In genomic region chr19:35346193-35347052, GRCh38 we compare ENCODE assay signal across 9 cellular contexts. TPM values are rescaled to one million over a fixed set of nuclear protein-coding genes. Genes with fewer than 3 reads are reported as not detected.
DNase-seq lines count a peak whose midpoint lies in the region; ATAC-seq and TF ChIP-seq lines count a peak whose summit lies in the region.
"Had no signal": no experiment of that assay in that cellular context is flagged by ENCODE, and none has a peak within 500 bp of the region (broad histone marks: within the 10 kb centered on the region; RNA-seq: fewer than 3 reads in every experiment).

No MANE protein-coding gene starts in this region.

- H3K4me1 ChIP-seq in BLaER1 (peaks cover 100% of the 10 kb centered on the region), neutrophil (ENCODE audit: control insufficient read depth in 1 of 2, insufficient read depth in 1 of 2, low read depth in 1 of 2, low read length in 1 of 2) (peaks cover 27 to 39% of the 10 kb centered on the region in 2 experiments)

- H3K36me3 ChIP-seq in BLaER1 (peaks cover 59% of the 10 kb centered on the region), neutrophil (no peaks in the 10 kb centered on the region)

- peaks cover 28% of the 10 kb centered on the region; the same call in 1 of the 2 replicates for H4K20me1 ChIP-seq in BLaER1

- peaks cover 8% of the 10 kb centered on the region for H3K27me3 Mint-ChIP-seq in activated T-cell treated with anti-CD3 and anti-CD28 coated beads, Interleukin-2, amount 50 U/mL, for 72 hours (ENCODE audit: low read depth)
- H3K27me3 Mint-ChIP-seq in nephron progenitor cell (ENCODE audit: low read depth, poor library complexity), result peaks cover 47% of the 10 kb centered on the region

- H3K9me3 ChIP-seq in BLaER1 (no peaks in the 10 kb centered on the region), neutrophil (no peaks in the 10 kb centered on the region)

- no peaks in the 10 kb centered on the region for H3K9me3 Mint-ChIP-seq in activated T-cell treated with anti-CD3 and anti-CD28 coated beads, Interleukin-2, amount 50 U/mL, for 72 hours
- H3K9me3 Mint-ChIP-seq in nephron progenitor cell, result no peaks in the 10 kb centered on the region

- peak overlapping the region; percentile 93 for H3K4me2 ChIP-seq in BLaER1

- H3K4me3 Mint-ChIP-seq in activated T-cell treated with anti-CD3 and anti-CD28 coated beads, Interleukin-2, amount 50 U/mL, for 72 hours, result peak overlapping the region; percentile 90 to 92
- H3K4me3 Mint-ChIP-seq in nephron progenitor cell, result no peak overlapping the region

- H3K4me3 ChIP-seq in BLaER1 (peak overlapping the region; percentile 20; the same call in 1 of the 2 replicates), neutrophil (ENCODE audit: low read depth in 1 of 2, low read length in 1 of 2) (peak overlapping the region; percentile 52 to 55)
- H3K4me3 ChIP-seq in Jurkat, Clone E6-1 (ENCODE audit: low read length), result no peak overlapping the region

- peak overlapping the region; percentile 64 for H3K9ac ChIP-seq in BLaER1

- peak; percentile 52 to 54 for ATAC-seq in activated T-cell treated with anti-CD3 and anti-CD28 coated beads, Interleukin-2, amount 50 U/mL, for 72 hours (replicated peaks in 1 of 2)
- no peak for ATAC-seq in SK-N-SH treated with all-trans-retinoic acid at 6 μM for 48 hours

- peaks cover 57% of the 10 kb centered on the region for H3K4me1 Mint-ChIP-seq in activated T-cell treated with anti-CD3 and anti-CD28 coated beads, Interleukin-2, amount 50 U/mL, for 72 hours (ENCODE audit: low read depth)
- peaks cover 67% of the 10 kb centered on the region for H3K4me1 Mint-ChIP-seq in nephron progenitor cell

- TF ChIP-seq CTCF in neutrophil (IDR thresholded peaks at IDR 0.05) (no peak), nephron progenitor cell (IDR thresholded peaks at IDR 0.05) (no peak)

- peak overlapping the region; percentile 98 for H3K27ac Mint-ChIP-seq in activated T-cell treated with anti-CD3 and anti-CD28 coated beads, Interleukin-2, amount 50 U/mL, for 72 hours
- no peak overlapping the region for H3K27ac Mint-ChIP-seq in nephron progenitor cell

- H3K27ac ChIP-seq in BLaER1, result peak overlapping the region; percentile 88
- peak overlapping the region; percentile 85 for H3K27ac ChIP-seq in neutrophil

- H3K36me3 Mint-ChIP-seq in activated T-cell treated with anti-CD3 and anti-CD28 coated beads, Interleukin-2, amount 50 U/mL, for 72 hours (ENCODE audit: insufficient read depth in 2 of 2), result no peaks in the 10 kb centered on the region
- no peaks in the 10 kb centered on the region for H3K36me3 Mint-ChIP-seq in nephron progenitor cell (ENCODE audit: low read depth)

- peak; percentile 35 for DNase-seq in Jurkat, Clone E6-1 (ENCODE audit: low read depth, low spot score)
- peak; percentile 83 to 87 for DNase-seq in activated T-cell treated with anti-CD3 and anti-CD28 coated beads, Interleukin-2, amount 50 U/mL, for 72 hours
- DNase-seq in NCI-H2171 (lab: John Stamatoyannopoulos, UW), result no peak
- DNase-seq in nephron progenitor cell, result no peak
- no peak for DNase-seq in OCI-M1 (lab: John Stamatoyannopoulos, UW)

- H3K27me3 ChIP-seq in BLaER1 (no peaks in the 10 kb centered on the region), neutrophil (peaks cover 24% of the 10 kb centered on the region)

TF ChIP-seq in SK-N-SH treated with all-trans-retinoic acid at 6 μM for 48 hours, 23 proteins besides CTCF, POLR2A, EP300 and RAD21:
- no peak for TF ChIP-seq ISL1 (CRISPR knock-in tag; IDR thresholded peaks at IDR 0.05)
- no peak for TF ChIP-seq CREB5 (CRISPR knock-in tag; IDR thresholded peaks at IDR 0.05; ENCODE audit: low read depth)
- TF ChIP-seq TSHZ2 (CRISPR knock-in tag; IDR thresholded peaks at IDR 0.05), result no peak
- TF ChIP-seq CSRNP3 (CRISPR knock-in tag; IDR thresholded peaks at IDR 0.05), result no peak
- no peak for TF ChIP-seq ESRRG (CRISPR knock-in tag; IDR thresholded peaks at IDR 0.05)
- TF ChIP-seq ZNF565 (CRISPR knock-in tag; conservative IDR thresholded peaks at IDR 0.05; ENCODE audit: low read depth), result no peak
- no peak for TF ChIP-seq ZNF8 (CRISPR knock-in tag; IDR thresholded peaks at IDR 0.05)
- TF ChIP-seq TCF4 (CRISPR knock-in tag; IDR thresholded peaks at IDR 0.05; ENCODE audit: borderline replicate concordance), result no peak
- no peak for TF ChIP-seq ZFP3 (CRISPR knock-in tag; IDR thresholded peaks at IDR 0.05)
- TF ChIP-seq ZNF70 (CRISPR knock-in tag; IDR thresholded peaks at IDR 0.05), result no peak
- TF ChIP-seq ARNTL (CRISPR knock-in tag; IDR thresholded peaks at IDR 0.05; ENCODE audit: borderline replicate concordance, low read depth), result no peak
- TF ChIP-seq OSR1 (CRISPR knock-in tag; IDR thresholded peaks at IDR 0.05), result no peak
- no peak for TF ChIP-seq PATZ1 (CRISPR knock-in tag; IDR thresholded peaks at IDR 0.05; ENCODE audit: borderline replicate concordance)
TF ChIP-seq in SK-N-SH treated with all-trans-retinoic acid at 6 μM for 48 hours: peak in this region for 0.

RNA-seq across cellular contexts. Expression of gene FFAR1, which starts 1.3 kb away (rescaled TPM):
- not detected for polyA plus RNA-seq in Jurkat, Clone E6-1 (2012; ENCODE audit: insufficient read depth, insufficient read length)
- total RNA-seq in activated T-cell treated with anti-CD3 and anti-CD28 coated beads, Interleukin-2, amount 50 U/mL, for 72 hours, result 1 to 10 TPM in 1 of 2 donors, under 1 TPM in 1; 0.67 to 1.4 TPM
- total RNA-seq: dermis microvascular lymphatic vessel endothelial cell had no signal

RNA-seq across cellular contexts. Expression of gene FFAR3, which starts 11.8 kb away (rescaled TPM):
- not detected for polyA plus RNA-seq in Jurkat, Clone E6-1 (2012; ENCODE audit: insufficient read depth, insufficient read length)
- 1 to 10 TPM; 6.6 to 8.8 TPM for total RNA-seq in activated T-cell treated with anti-CD3 and anti-CD28 coated beads, Interleukin-2, amount 50 U/mL, for 72 hours
- total RNA-seq: dermis microvascular lymphatic vessel endothelial cell had no signal

RNA-seq across cellular contexts. Expression of gene CD22, which starts 17.4 kb away (rescaled TPM):
- not detected for polyA plus RNA-seq in Jurkat, Clone E6-1 (2012; ENCODE audit: insufficient read depth, insufficient read length)
- total RNA-seq in activated T-cell treated with anti-CD3 and anti-CD28 coated beads, Interleukin-2, amount 50 U/mL, for 72 hours, result 10 to 100 TPM; 39.1 to 44.5 TPM

RNA-seq across cellular contexts. Expression of gene GPR42, which starts 24.4 kb away (rescaled TPM):
- polyA plus RNA-seq in Jurkat, Clone E6-1 (2012; ENCODE audit: insufficient read depth, insufficient read length), result not detected
- 1 to 10 TPM; 1.1 to 1.9 TPM for total RNA-seq in activated T-cell treated with anti-CD3 and anti-CD28 coated beads, Interleukin-2, amount 50 U/mL, for 72 hours
- total RNA-seq: dermis microvascular lymphatic vessel endothelial cell had no signal

RNA-seq across cellular contexts. Expression of gene MAG, which starts 54.5 kb away (rescaled TPM):
- polyA plus RNA-seq in Jurkat, Clone E6-1 (2012; ENCODE audit: insufficient read depth, insufficient read length), result 0.74 TPM
- total RNA-seq in activated T-cell treated with anti-CD3 and anti-CD28 coated beads, Interleukin-2, amount 50 U/mL, for 72 hours, result under 1 TPM; 0.29 to 0.83 TPM
- total RNA-seq: dermis microvascular lymphatic vessel endothelial cell had no signal

Comparison
In these comparisons a context has a peak if more than half of its experiments do, and no peak if none do; other contexts are left out.
1. DNase-seq: peak in Jurkat, Clone E6-1 (single experiment) and activated T-cell treated with anti-CD3 and anti-CD28 coated beads, Interleukin-2, amount 50 U/mL, for 72 hours (2 of 2); none in NCI-H2171 (single experiment), nephron progenitor cell (single experiment) and OCI-M1 (single experiment).